ENCODE assay signal across 9 cellular contexts in the genomic region with DNA sequence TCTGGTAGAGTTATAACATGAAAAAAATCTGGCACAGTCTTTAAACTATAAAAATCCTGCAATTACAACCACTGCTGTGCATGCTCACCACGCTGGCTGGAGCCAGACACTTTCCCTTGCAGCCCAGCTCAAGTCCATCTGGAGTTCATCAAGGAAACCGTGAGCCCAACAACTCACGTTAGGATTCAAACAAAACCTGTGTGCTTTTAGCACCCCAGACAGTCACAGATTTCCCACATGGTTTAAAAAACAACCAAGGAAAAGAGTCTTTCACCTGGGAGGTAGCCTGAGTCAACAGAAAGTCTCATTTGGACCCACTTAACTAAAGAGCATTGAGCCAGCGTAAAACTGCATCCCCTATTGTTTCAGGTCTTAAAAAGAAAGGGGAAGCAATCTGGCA. TPM values are rescaled to one million over a fixed set of nuclear protein-coding genes. Genes with fewer than 3 reads are reported as not detected.
DNase-seq lines count a peak whose midpoint lies in the region; ATAC-seq and TF ChIP-seq lines count a peak whose summit lies in the region.
"Had no signal": no experiment of that assay in that cellular context is flagged by ENCODE, and none has a peak within 500 bp of the region (broad histone marks: within the 10 kb centered on the region; RNA-seq: fewer than 3 reads in every experiment).

No MANE protein-coding gene starts in this region.

- DNase-seq in M059J (ENCODE audit: low read depth) (peak; percentile 66), kidney glomerular epithelial cell (lab: John Stamatoyannopoulos, UW) (peak; percentile 80), thyroid gland (peak; percentile 80 to 81), SIG-M5 (lab: John Stamatoyannopoulos, UW) (no peak)
- no peak for DNase-seq in NK-92 treated with Interleukin-12 subunit alpha and Interleukin-12 subunit beta, amount 100 ng/mL, for 24 hours (lab: John Stamatoyannopoulos, UW)
- DNase-seq in activated CD8-positive, alpha-beta memory T cell treated with anti-CD3 and anti-CD28 coated beads, Interleukin-2, amount 50 U/mL, for 4 hours, result no peak

- peak overlapping the region; percentile 79 to 94 (median 88) for H3K4me3 Mint-ChIP-seq in brain

- H3K27me3 ChIP-seq in thyroid gland, result no peaks in the 10 kb centered on the region

- peak overlapping the region; percentile 90 to 99 (median 97) for H3K27ac ChIP-seq in thyroid gland

- no peak for ATAC-seq in HG02571 (IDR thresholded peaks at IDR 0.05; ENCODE audit: unreplicated experiment)
- ATAC-seq: HCT116 had no signal

- peak in 1 of 2 donors; percentile 81 for TF ChIP-seq POLR2A in thyroid gland (IDR thresholded peaks at IDR 0.05)

- peaks cover 25% of the 10 kb centered on the region for H3K36me3 Mint-ChIP-seq in brain

- no peaks in the 10 kb centered on the region for H3K9me3 Mint-ChIP-seq in brain

- H3K27ac Mint-ChIP-seq in brain, result peak overlapping the region; percentile 80 to 97 (median 93)

- peaks cover 0 to 4% of the 10 kb centered on the region in 2 donors for H3K36me3 ChIP-seq in thyroid gland

- peaks cover 10% of the 10 kb centered on the region for H3K27me3 Mint-ChIP-seq in brain

- H3K9me3 ChIP-seq in thyroid gland, result no peaks in the 10 kb centered on the region

- H3K4me3 ChIP-seq in thyroid gland (replicated peaks in 1 of 3), result peak overlapping the region in 1 of 3 donors; percentile 8

- peaks cover 36 to 45% of the 10 kb centered on the region in 2 donors for H3K4me1 ChIP-seq in thyroid gland

- peaks cover 71% of the 10 kb centered on the region for H3K4me1 Mint-ChIP-seq in brain

- intact Hi-C loops in thyroid gland (cut with DNase I), result no loop called here

- no peak for TF ChIP-seq CTCF in brain (conservative IDR thresholded peaks at IDR 0.05)
- TF ChIP-seq CTCF in thyroid gland (IDR thresholded peaks at IDR 0.05), result no peak

- WGBS in thyroid gland, 2 donors, result 8% methylated on average over 4 of the region's 4 CpGs

RNA-seq across cellular contexts. Expression of a gene that starts 4.7 kb away (rescaled TPM):
- total RNA-seq in M059J (2014; rRNA removed; shearing (Covaris generic)), result 25.9 and 32.6 TPM in 2 replicates
- polyA plus RNA-seq in brain (ENCODE audit: insufficient read depth, low read depth, low replicate concordance), result 4.8 TPM
- total RNA-seq in thyroid gland, result 100 to 1,000 TPM; 163 to 222 (median 193) TPM

Comparison
In these comparisons a context has a peak if more than half of its experiments do, and no peak if none do; other contexts are left out.
1. DNase-seq: peak in M059J (single experiment), kidney glomerular epithelial cell (single experiment) and thyroid gland (2 of 2); none in NK-92 treated with Interleukin-12 subunit alpha and Interleukin-12 subunit beta, amount 100 ng/mL, for 24 hours (single experiment), activated CD8-positive, alpha-beta memory T cell treated with anti-CD3 and anti-CD28 coated beads, Interleukin-2, amount 50 U/mL, for 4 hours (single experiment) and SIG-M5 (single experiment).